13 cellular contexts compared by ENCODE assay signal in genomic region chr12:41189395-41190251, GRCh38. TPM values are rescaled to one million over a fixed set of nuclear protein-coding genes. Genes with fewer than 3 reads are reported as not detected.
DNase-seq lines count a peak whose midpoint lies in the region; ATAC-seq and TF ChIP-seq lines count a peak whose summit lies in the region.
"Had no signal": no experiment of that assay in that cellular context is flagged by ENCODE, and none has a peak within 500 bp of the region (broad histone marks: within the 10 kb centered on the region; RNA-seq: fewer than 3 reads in every experiment).

No MANE protein-coding gene starts in this region.

- peak overlapping the region; percentile 50 to 68 for H3K4me3 ChIP-seq in gastroesophageal sphincter

- H3K9me3 Mint-ChIP-seq in CD14-positive monocyte: peaks cover 0 to 13% (median 5%) of the 10 kb centered on the region in 7 donors
- H3K9me3 Mint-ChIP-seq: naive thymus-derived CD8-positive, alpha-beta T cell had no signal

- peak overlapping the region; percentile 11 to 73 for H3K4me3 Mint-ChIP-seq in CD14-positive monocyte

- peaks cover 41 to 61% (median 42%) of the 10 kb centered on the region in 3 donors for H3K27me3 Mint-ChIP-seq in CD14-positive monocyte (ENCODE audit: low read depth in 3 of 3)

- H3K4me1 ChIP-seq in gastroesophageal sphincter: peaks cover 0 to 64% (median 0%) of the 10 kb centered on the region in 3 donors

- peaks cover 30% of the 10 kb centered on the region for H3K4me1 Mint-ChIP-seq in CD14-positive monocyte

- no peaks in the 10 kb centered on the region for H3K9me3 ChIP-seq in gastroesophageal sphincter

- no peak for TF ChIP-seq EP300 in gastroesophageal sphincter (IDR thresholded peaks at IDR 0.05)

- TF ChIP-seq CTCF in CD14-positive monocyte (IDR thresholded peaks at IDR 0.05): no peak
- no peak for TF ChIP-seq CTCF in gastroesophageal sphincter (IDR thresholded peaks at IDR 0.05)
- no peak for TF ChIP-seq CTCF in omental fat pad (IDR thresholded peaks at IDR 0.05)

- H3K36me3 Mint-ChIP-seq in CD14-positive monocyte: peaks cover 3 to 6% of the 10 kb centered on the region in 2 donors

- 1% methylated on average over 10 to 27 of the region's 34 CpGs for WGBS in gastroesophageal sphincter (ENCODE audit: low coverage in 1 of 2), 2 donors

- H3K27ac ChIP-seq in gastroesophageal sphincter: peak overlapping the region; percentile 71 to 90 (median 86)

- no peaks in the 10 kb centered on the region for H3K36me3 ChIP-seq in gastroesophageal sphincter

- in situ Hi-C loops in G401 (cut with HindIII; ENCODE audit: low sequenced_read_pairs): no loop called here

- intact Hi-C loops in CD14-positive monocyte (cut with micrococcal nuclease): no loop called here

- peak; percentile 38 to 55 for TF ChIP-seq POLR2A in gastroesophageal sphincter (IDR thresholded peaks at IDR 0.05)

- peak; percentile 73 for ATAC-seq in gastroesophageal sphincter
- peak; percentile 19 for ATAC-seq in omental fat pad (ENCODE audit: low FRiP score)
- ATAC-seq in HG03442 (IDR thresholded peaks at IDR 0.05; ENCODE audit: unreplicated experiment): no peak
- ATAC-seq in GM19395 (IDR thresholded peaks at IDR 0.05; ENCODE audit: unreplicated experiment): no peak
- ATAC-seq: naive thymus-derived CD8-positive, alpha-beta T cell had no signal

- H3K27ac Mint-ChIP-seq in CD14-positive monocyte: peak overlapping the region in 1 of 7 donors; percentile 33
- H3K27ac Mint-ChIP-seq: naive thymus-derived CD8-positive, alpha-beta T cell had no signal

- no peak for DNase-seq in CD14-positive monocyte (ENCODE audit: low spot score)
- peak; percentile 27 for DNase-seq in NCI-H69 (lab: John Stamatoyannopoulos, UW)
- DNase-seq in omental fat pad (ENCODE audit: low spot score): no peak
- DNase-seq in G401 (ENCODE audit: low spot score): no peak
- DNase-seq in T-helper 9 cell: no peak
- DNase-seq: activated CD4-positive, alpha-beta T cell treated with anti-CD3 and anti-CD28 coated beads, Interleukin-2, amount 50 U/mL, for 1 hour; GOT3; naive thymus-derived CD8-positive, alpha-beta T cell; NCI-H187 had no signal

- H3K27me3 ChIP-seq in gastroesophageal sphincter: peaks cover 4% of the 10 kb centered on the region

RNA-seq across cellular contexts. Expression of gene PDZRN4, which starts 1.5 kb away (rescaled TPM):
- polyA plus RNA-seq in CD14-positive monocyte: not detected
- 10 to 100 TPM; 32.0 to 87.8 (median 50.8) TPM for total RNA-seq in gastroesophageal sphincter
- 1 to 10 TPM; 1.0 to 9.7 (median 4.3) TPM for total RNA-seq in omental fat pad
- total RNA-seq in G401 (2014; rRNA removed; shearing (Covaris generic)): not detected in 2 replicates
- total RNA-seq: Daoy; naive thymus-derived CD8-positive, alpha-beta T cell had no signal
- polyA plus RNA-seq: naive thymus-derived CD8-positive, alpha-beta T cell had no signal

Comparison
In these comparisons a context has a peak if more than half of its experiments do, and no peak if none do; other contexts are left out.
1. ATAC-seq: peak in gastroesophageal sphincter (single experiment) and omental fat pad (single experiment); none in HG03442 (single experiment) and GM19395 (single experiment).